ENCODE assay signal across 8 cellular contexts in the genomic region with DNA sequence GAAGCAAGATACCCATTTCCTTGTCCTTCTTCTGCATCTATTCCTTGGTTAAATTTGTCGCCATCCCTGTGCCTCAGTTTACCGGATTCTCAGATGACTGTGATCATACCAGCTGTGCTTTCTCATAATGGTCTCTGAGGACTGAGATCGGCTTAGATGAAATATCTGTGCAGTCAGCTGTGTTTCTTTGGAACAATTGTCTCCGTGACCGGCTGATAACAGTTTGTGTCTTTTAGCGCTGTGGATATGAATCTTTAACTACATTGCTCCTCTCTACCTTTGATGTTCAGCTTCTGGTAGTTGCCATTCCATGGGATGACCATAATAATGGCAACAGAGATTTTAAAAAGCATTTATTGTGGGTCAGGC. TPM values are rescaled to one million over a fixed set of nuclear protein-coding genes. Genes with fewer than 3 reads are reported as not detected.
DNase-seq lines count a peak whose midpoint lies in the region; ATAC-seq and TF ChIP-seq lines count a peak whose summit lies in the region.

No MANE protein-coding gene starts in this region.

- H3K27ac ChIP-seq in SJCRH30 (peak overlapping the region; percentile 76), esophagus squamous epithelium (peak overlapping the region; percentile 76 to 85 (median 78)), prostate gland (peak overlapping the region; percentile 66 to 73)

- TF ChIP-seq POLR2A in esophagus squamous epithelium (IDR thresholded peaks at IDR 0.05), result no peak
- no peak for TF ChIP-seq POLR2A in prostate gland (IDR thresholded peaks at IDR 0.05)

- H3K36me3 ChIP-seq in SJCRH30 (peaks cover 4% of the 10 kb centered on the region), esophagus squamous epithelium (no peaks in the 10 kb centered on the region), prostate gland (no peaks in the 10 kb centered on the region)

- H3K4me3 ChIP-seq in GM12864 (ENCODE audit: low read depth, low read length) (peak overlapping the region; percentile 85), SJCRH30 (peak overlapping the region; percentile 79), esophagus squamous epithelium (peak overlapping the region; percentile 61 to 92 (median 76)), prostate gland (peak overlapping the region; percentile 59 to 74)

- H3K4me1 ChIP-seq in SJCRH30 (no peaks in the 10 kb centered on the region), esophagus squamous epithelium (peaks cover 10 to 27% (median 17%) of the 10 kb centered on the region in 3 donors), prostate gland (replicated peaks) (peaks cover 3% of the 10 kb centered on the region)

- intact Hi-C loops in esophagus squamous epithelium (cut with DNase I) (no loop called here), prostate gland (cut with DNase I) (no loop called here)

- H3K27me3 ChIP-seq in SJCRH30 (no peaks in the 10 kb centered on the region), esophagus squamous epithelium (no peaks in the 10 kb centered on the region), prostate gland (replicated peaks; ENCODE audit: insufficient read depth) (no peaks in the 10 kb centered on the region)

- ATAC-seq in esophagus mucosa, result no peak
- ATAC-seq in GM18868 (IDR thresholded peaks at IDR 0.05; ENCODE audit: unreplicated experiment), result no peak

- TF ChIP-seq CTCF in GM12864 (IDR thresholded peaks at IDR 0.05; ENCODE audit: low read depth, low read length, missing control alignments) (no peak), esophagus squamous epithelium (IDR thresholded peaks at IDR 0.05) (no peak), prostate gland (IDR thresholded peaks at IDR 0.05) (no peak)

- DNase-seq in GM12864 (ENCODE audit: low read depth) (no peak), SJCRH30 (no peak), esophagus squamous epithelium (lab: John Stamatoyannopoulos, UW) (no peak), prostate gland (ENCODE audit: low spot score) (no peak), NCI-H1930 (lab: John Stamatoyannopoulos, UW) (no peak), DMS153 (lab: John Stamatoyannopoulos, UW) (no peak)

- no peaks in the 10 kb centered on the region for H3K9me3 ChIP-seq in SJCRH30 (replicated peaks)
- no peaks in the 10 kb centered on the region for H3K9me3 ChIP-seq in esophagus squamous epithelium
- H3K9me3 ChIP-seq in prostate gland, result no peaks in the 10 kb centered on the region

- whole genome bisulfite sequencing in esophagus squamous epithelium, 2 donors, result 7 to 13% methylated on average over 6 of the region's 6 CpGs
- 11% methylated on average over 6 of the region's 6 CpGs for WGBS in prostate gland

RNA-seq across cellular contexts. Expression of a gene that starts 0.5 kb away (rescaled TPM):
- 129 and 132 TPM in 2 replicates for total RNA-seq in SJCRH30 (2014; rRNA removed; shearing (Covaris generic))
- total RNA-seq in esophagus squamous epithelium (10 to 100 TPM; 29.0 to 64.1 (median 48.1) TPM), prostate gland (10 to 100 TPM; 72.7 to 73.6 TPM), esophagus mucosa (33.3 TPM)

RNA-seq across cellular contexts. Expression of a gene that starts 0.8 kb away (rescaled TPM):
- total RNA-seq in SJCRH30 (2014; rRNA removed; shearing (Covaris generic)), result 21.4 and 26.9 TPM in 2 replicates
- total RNA-seq in esophagus squamous epithelium, result 1 to 10 TPM; 1.2 to 3.9 (median 3.7) TPM
- total RNA-seq in prostate gland, result 10 to 100 TPM in 1 of 2 donors, 1 to 10 TPM in 1; 6.1 to 12.1 TPM
- total RNA-seq in esophagus mucosa, result 2.9 TPM
